ENCODE assay signal across 25 cellular contexts in genomic region chr1:72433591-72433990, GRCh38.
DNase-seq lines count a peak whose midpoint lies in the region; ATAC-seq, FAIRE-seq and TF ChIP-seq lines count a peak whose summit lies in the region.
"Had no signal": no experiment of that assay in that cellular context is flagged by ENCODE, and none has a peak within 500 bp of the region (broad histone marks: within the 10 kb centered on the region; RNA-seq: fewer than 3 reads in every experiment).

No MANE protein-coding gene starts in this region.

- ATAC-seq in GM18505 (IDR thresholded peaks at IDR 0.05; ENCODE audit: unreplicated experiment) = peak; percentile 48
- ATAC-seq in GM19463 (IDR thresholded peaks at IDR 0.05; ENCODE audit: unreplicated experiment) = peak; percentile 71
- peak; percentile 76 for ATAC-seq in HG02798 (IDR thresholded peaks at IDR 0.05; ENCODE audit: poor library complexity, unreplicated experiment)
- ATAC-seq in HG03442 (IDR thresholded peaks at IDR 0.05; ENCODE audit: unreplicated experiment) = peak; percentile 63
- ATAC-seq: heart right ventricle, right lobe of liver, T-helper 17 cell had no signal

- H3K23ac ChIP-seq in mesenchymal stem cell (ENCODE audit: low read length in 2 of 2) = no peak overlapping the region

- no peak overlapping the region for H3K9ac ChIP-seq in mesenchymal stem cell (ENCODE audit: low read length)

- DNase-seq in NK-92 (lab: John Stamatoyannopoulos, UW; ENCODE audit: unreplicated experiment) (no peak), mesenchymal stem cell (no peak), D721Med (ENCODE audit: insufficient read length, low spot score) (no peak), H54 (ENCODE audit: insufficient read length, low spot score) (no peak)
- DNase-seq: ACHN; activated T-cell treated with anti-CD3 and anti-CD28 coated beads for 4 hours; CD8-positive, alpha-beta memory T cell; dorsolateral prefrontal cortex; GF-D8; heart right ventricle; NCI-H1092; NCI-H2171; occipital lobe; right lobe of liver; Right ventricle myocardium superior; stimulated activated CD4-positive, alpha-beta T cell treated with anti-CD3 and anti-CD28 coated beads, Interleukin-2, amount 100 ng/mL, for 48 hours; T-helper 17 cell; trophoblast cell had no signal

- no peak overlapping the region for H3K4ac ChIP-seq in mesenchymal stem cell (ENCODE audit: low read depth in 1 of 2, low read length in 2 of 2)

- no peaks in the 10 kb centered on the region for H3K36me3 ChIP-seq in mesenchymal stem cell (ENCODE audit: control insufficient read depth in 1 of 2, insufficient read depth in 2 of 2, low read depth in 1 of 2, low read length in 2 of 2)
- H3K36me3 ChIP-seq: esophagus muscularis mucosa, heart right ventricle, right lobe of liver had no signal

- no peak overlapping the region for H3K4me2 ChIP-seq in mesenchymal stem cell (ENCODE audit: low read length, poor library complexity, severe bottlenecking)

- FAIRE-seq in D721Med (lab: Jason Lieb, UNC) (no peak), H54 (lab: Jason Lieb, UNC) (no peak)
- FAIRE-seq: H1, keratinocyte had no signal

- H4K91ac ChIP-seq in mesenchymal stem cell (ENCODE audit: low read length) = no peak overlapping the region

- H3K18ac ChIP-seq in mesenchymal stem cell (ENCODE audit: low read depth in 1 of 2, low read length in 2 of 2) = no peak overlapping the region

- TF ChIP-seq POLR2A in GM18505 (IDR thresholded peaks at IDR 0.05; ENCODE audit: borderline replicate concordance, extremely low read depth, insufficient read depth, insufficient read length) = no peak
- TF ChIP-seq POLR2A in H54 (IDR thresholded peaks at IDR 0.05; ENCODE audit: low read depth, low read length) = no peak

- no peak overlapping the region for H2AK5ac ChIP-seq in mesenchymal stem cell (ENCODE audit: low read length, severe bottlenecking)

- H3K4me1 ChIP-seq in mesenchymal stem cell (ENCODE audit: control insufficient read depth, insufficient read depth, low read depth, low read length) = no peaks in the 10 kb centered on the region
- H3K4me1 ChIP-seq: esophagus muscularis mucosa, heart right ventricle, right lobe of liver had no signal

- no peak overlapping the region for H2BK120ac ChIP-seq in mesenchymal stem cell (ENCODE audit: low read depth, low read length)

- H3K27ac ChIP-seq in mesenchymal stem cell (ENCODE audit: low read length, poor library complexity, severe bottlenecking) = no peak overlapping the region
- H3K27ac ChIP-seq: dorsolateral prefrontal cortex, esophagus muscularis mucosa, heart right ventricle, right lobe of liver had no signal

- H2BK15ac ChIP-seq in mesenchymal stem cell (ENCODE audit: low read depth, poor library complexity, severe bottlenecking) = no peak overlapping the region

- no peak overlapping the region for H2AFZ ChIP-seq in mesenchymal stem cell (ENCODE audit: low read depth, low read length)

- no peaks in the 10 kb centered on the region for H3K27me3 ChIP-seq in mesenchymal stem cell (ENCODE audit: control insufficient read depth in 1 of 2, insufficient read depth in 1 of 2, low read length in 2 of 2)
- H3K27me3 ChIP-seq: dorsolateral prefrontal cortex, esophagus muscularis mucosa, heart right ventricle, right lobe of liver had no signal

- no peaks in the 10 kb centered on the region for H3K79me1 ChIP-seq in mesenchymal stem cell (replicated peaks; ENCODE audit: low read length, poor library complexity, severe bottlenecking)

- H3K14ac ChIP-seq in mesenchymal stem cell (ENCODE audit: low read length in 2 of 2) = no peak overlapping the region

- H2BK12ac ChIP-seq in mesenchymal stem cell (ENCODE audit: low read length in 2 of 2) = no peak overlapping the region

- H4K8ac ChIP-seq in mesenchymal stem cell (ENCODE audit: low read length) = no peak overlapping the region

- 90% methylated on average over 2 of the region's 2 CpGs for WGBS in mesenchymal stem cell

- no peak overlapping the region for H3K4me3 ChIP-seq in mesenchymal stem cell (ENCODE audit: insufficient read depth in 1 of 2, low read depth in 1 of 2, low read length in 2 of 2)
- H3K4me3 ChIP-seq: dorsolateral prefrontal cortex, esophagus muscularis mucosa, heart right ventricle, right lobe of liver had no signal

- no peak overlapping the region for H2BK5ac ChIP-seq in mesenchymal stem cell (ENCODE audit: low read depth, low read length, poor library complexity, severe bottlenecking)

- peaks cover 4% of the 10 kb centered on the region for H3K9me3 ChIP-seq in mesenchymal stem cell (ENCODE audit: control insufficient read depth, low read length)
- H3K9me3 ChIP-seq: esophagus muscularis mucosa had no signal

- no peak for TF ChIP-seq CTCF in D721Med (IDR thresholded peaks at IDR 0.05; ENCODE audit: insufficient read depth, missing control alignments)
